In genomic region chr1:230359992-230360391, GRCh38 we compare ENCODE assay signal across 1 cellular context.
TF ChIP-seq lines count a peak whose summit lies in the region.

No MANE protein-coding gene starts in this region.

TF ChIP-seq in K562, 482 proteins besides CTCF, POLR2A, EP300 and RAD21 (continued from another document):
- TF ChIP-seq AFF4 (CRISPR knock-in tag; IDR thresholded peaks at IDR 0.05) (no peak), ZNF316 (IDR thresholded peaks at IDR 0.05) (peak; percentile 92), FOXM1 (IDR thresholded peaks at IDR 0.05; ENCODE audit: low read depth) (no peak), FOXM1 (CRISPR knock-in tag; IDR thresholded peaks at IDR 0.05; ENCODE audit: low read depth) (no peak), EZH2 (IDR thresholded peaks at IDR 0.05; ENCODE audit: borderline replicate concordance, low read depth, low read length) (no peak), MAFF (IDR thresholded peaks at IDR 0.05; ENCODE audit: low read length) (peak; percentile 78)
